ENCODE assay signal across 8 cellular contexts in genomic region chr2:85132392-85132791, GRCh38. TPM values are rescaled to one million over a fixed set of nuclear protein-coding genes. Genes with fewer than 3 reads are reported as not detected.
DNase-seq lines count a peak whose midpoint lies in the region; ATAC-seq, FAIRE-seq and TF ChIP-seq lines count a peak whose summit lies in the region.

No MANE protein-coding gene starts in this region.

- H3K4me2 ChIP-seq in OCI-LY1 (ENCODE audit: low read length) (no peak overlapping the region; the same call in 1 of the 2 replicates), neuronal stem cell (ENCODE audit: insufficient read depth, low read length, poor library complexity, severe bottlenecking) (peak overlapping the region; percentile 88)

- ATAC-seq in GM19452 (IDR thresholded peaks at IDR 0.05; ENCODE audit: unreplicated experiment) = no peak

- H3K27me3 Mint-ChIP-seq in CD4-positive, alpha-beta memory T cell = peaks cover 36 to 46% of the 10 kb centered on the region in 2 donors

- no peaks in the 10 kb centered on the region for H3K36me3 Mint-ChIP-seq in CD4-positive, alpha-beta memory T cell

- no peak overlapping the region for H2BK12ac ChIP-seq in neuronal stem cell (ENCODE audit: low read length)

- no peak overlapping the region for H2BK5ac ChIP-seq in neuronal stem cell (ENCODE audit: low read length)

- H3K4me3 Mint-ChIP-seq in CD4-positive, alpha-beta memory T cell = peak overlapping the region; percentile 65 to 85 (median 77)

- H3K9me3 ChIP-seq in CD4-positive, alpha-beta memory T cell (ENCODE audit: control insufficient read depth in 1 of 2, low read length in 2 of 2) = no peaks in the 10 kb centered on the region
- H3K9me3 ChIP-seq in OCI-LY1 (ENCODE audit: low read length) (no peaks in the 10 kb centered on the region), neuronal stem cell (replicated peaks in 1 of 2; ENCODE audit: control insufficient read depth in 2 of 2, insufficient read depth in 1 of 2, low read depth in 1 of 2, low read length in 2 of 2) (no peaks in the 10 kb centered on the region)

- no peaks in the 10 kb centered on the region for H3K79me2 ChIP-seq in OCI-LY1 (ENCODE audit: insufficient read depth, low read length)

- H2AFZ ChIP-seq in OCI-LY1 (ENCODE audit: low read length) (no peak overlapping the region), neuronal stem cell (ENCODE audit: low read length) (peak overlapping the region; percentile 98)

- H4K8ac ChIP-seq in neuronal stem cell (ENCODE audit: low read depth, low read length) = no peak overlapping the region

- intact Hi-C loops in CD4-positive, alpha-beta memory T cell (cut with micrococcal nuclease) = no loop called here

- no peak overlapping the region for H3K9ac ChIP-seq in OCI-LY1 (ENCODE audit: low read length)
- H3K9ac ChIP-seq in neuronal stem cell (ENCODE audit: low read depth, low read length, poor library complexity) = no peak overlapping the region

- no CpG with 5 or more reads among the region's 14 CpGs for WGBS in neuronal stem cell (ENCODE audit: extremely low coverage in 2 of 2, insufficient read length in 2 of 2, insufficient replicate concordance in 1 of 2), 2 donors

- H2BK120ac ChIP-seq in neuronal stem cell (ENCODE audit: low read depth, low read length) = no peak overlapping the region

- no peak for DNase-seq in CD4-positive, alpha-beta memory T cell
- no peak for DNase-seq in epithelial cell of esophagus (ENCODE audit: low read depth)
- no peak for DNase-seq in neuronal stem cell (ENCODE audit: low spot score)
- no peak for DNase-seq in GM19239 (ENCODE audit: insufficient read length, low spot score)
- no peak for DNase-seq in Ammon's horn (ENCODE audit: low spot score)
- no peak for DNase-seq in SK-N-DZ (ENCODE audit: low spot score)

- CTCF ChIA-PET in CD4-positive, alpha-beta memory T cell (lab: Charles Lee; ENCODE audit: partially characterized antibody) = no interaction called here

- peaks cover 18% of the 10 kb centered on the region for H3K4me1 ChIP-seq in CD4-positive, alpha-beta memory T cell (ENCODE audit: insufficient read depth, low read length)
- no peaks in the 10 kb centered on the region for H3K4me1 ChIP-seq in OCI-LY1 (ENCODE audit: insufficient read depth, low read length, severe bottlenecking)
- peaks cover 14 to 16% of the 10 kb centered on the region in 2 donors for H3K4me1 ChIP-seq in neuronal stem cell (ENCODE audit: control insufficient read depth in 2 of 2, insufficient read depth in 1 of 2, low read depth in 1 of 2, low read length in 2 of 2)

- no peak overlapping the region for H3K18ac ChIP-seq in neuronal stem cell (ENCODE audit: low read length)

- no peaks in the 10 kb centered on the region for H3F3A ChIP-seq in OCI-LY1 (ENCODE audit: insufficient read depth, low read length)

- peaks cover 5% of the 10 kb centered on the region for H3K79me1 ChIP-seq in neuronal stem cell (ENCODE audit: low read depth, low read length)

- TF ChIP-seq CTCF in OCI-LY1 (IDR thresholded peaks at IDR 0.05; ENCODE audit: low read length) (no peak), epithelial cell of esophagus (IDR thresholded peaks at IDR 0.05; ENCODE audit: insufficient read depth, low read depth, low read length, missing control alignments) (no peak)

- H4K91ac ChIP-seq in neuronal stem cell (ENCODE audit: low read depth, low read length, poor library complexity) = no peak overlapping the region

- peaks cover 0 to 2% (median 0%) of the 10 kb centered on the region in 8 donors for H3K9me3 Mint-ChIP-seq in CD4-positive, alpha-beta memory T cell

- no peak overlapping the region for H3K4ac ChIP-seq in neuronal stem cell (ENCODE audit: low read length)

- POLR2A ChIA-PET in CD4-positive, alpha-beta memory T cell (lab: Charles Lee; ENCODE audit: partially characterized antibody) = no interaction called here

- H3K23ac ChIP-seq in neuronal stem cell (ENCODE audit: low read depth, low read length, poor library complexity) = no peak overlapping the region

- no peak overlapping the region for H2BK15ac ChIP-seq in neuronal stem cell (ENCODE audit: low read length)

- no peak overlapping the region for H3K27ac Mint-ChIP-seq in CD4-positive, alpha-beta memory T cell

- H3K27me3 ChIP-seq in CD4-positive, alpha-beta memory T cell (ENCODE audit: insufficient read depth, low read length) = peaks cover 16% of the 10 kb centered on the region
- H3K27me3 ChIP-seq in OCI-LY1 (ENCODE audit: insufficient read depth, low read length) = peaks cover 3% of the 10 kb centered on the region; the same call in 1 of the 2 replicates
- H3K27me3 ChIP-seq in neuronal stem cell (ENCODE audit: control insufficient read depth in 3 of 3, insufficient read depth in 3 of 3, low read depth in 1 of 3, low read length in 3 of 3) = peaks cover 0 to 2% (median 0%) of the 10 kb centered on the region in 3 experiments

- H3K9me2 ChIP-seq in OCI-LY1 (ENCODE audit: low read depth, low read length) = no peaks in the 10 kb centered on the region

- H3K36me3 ChIP-seq in CD4-positive, alpha-beta memory T cell (ENCODE audit: insufficient read depth, low read length) = no peaks in the 10 kb centered on the region
- H3K36me3 ChIP-seq in OCI-LY1 (ENCODE audit: insufficient read depth, low read length) (no peaks in the 10 kb centered on the region), neuronal stem cell (replicated peaks in 1 of 2; ENCODE audit: control insufficient read depth in 2 of 2, insufficient read depth in 2 of 2, low read length in 2 of 2) (peaks cover 2 to 22% of the 10 kb centered on the region in 2 donors)

- no peaks in the 10 kb centered on the region for H4K20me1 ChIP-seq in OCI-LY1 (ENCODE audit: insufficient read depth, low read length)

- H3K4me3 ChIP-seq in CD4-positive, alpha-beta memory T cell (ENCODE audit: low read length in 2 of 2) = no peak overlapping the region
- peak overlapping the region; percentile 41 for H3K4me3 ChIP-seq in OCI-LY1 (ENCODE audit: low read depth, low read length, poor library complexity, severe bottlenecking)
- H3K4me3 ChIP-seq in epithelial cell of esophagus (ENCODE audit: low read length) = peak overlapping the region; percentile 63
- peak overlapping the region in 1 of 2 donors; percentile 95 for H3K4me3 ChIP-seq in neuronal stem cell (ENCODE audit: low read length in 2 of 2)

- no peak for FAIRE-seq in GM19239 (lab: Jason Lieb, UNC)

- peaks cover 4 to 20% (median 12%) of the 10 kb centered on the region in 4 donors for H3K4me1 Mint-ChIP-seq in CD4-positive, alpha-beta memory T cell

- H3K14ac ChIP-seq in neuronal stem cell (ENCODE audit: low read length) = no peak overlapping the region

- H2AK5ac ChIP-seq in neuronal stem cell (ENCODE audit: low read depth, low read length) = no peak overlapping the region

- H3K27ac ChIP-seq in CD4-positive, alpha-beta memory T cell (ENCODE audit: low read depth, low read length) = no peak overlapping the region
- H3K27ac ChIP-seq in OCI-LY1 (ENCODE audit: low read depth, low read length, poor library complexity, severe bottlenecking) (no peak overlapping the region), neuronal stem cell (replicated peaks; ENCODE audit: low read length) (no peak overlapping the region)

RNA-seq across cellular contexts. Expression of gene TCF7L1, which starts 0.8 kb away (rescaled TPM):
- not detected for total RNA-seq in CD4-positive, alpha-beta memory T cell
- under 1 TPM in 1 of 2 donors, not detected in 1; 0.06 TPM for polyA plus RNA-seq in CD4-positive, alpha-beta memory T cell
- polyA plus RNA-seq in neuronal stem cell (2013, experiment 1 of 2) = 67.8 TPM
- 68.6 TPM for polyA plus RNA-seq in neuronal stem cell (2013, experiment 2 of 2)
- polyA plus RNA-seq in SK-N-DZ (2014; cell fraction: cytosol; rRNA removed) = 0.27 TPM in 1 of 2 replicates, not detected in the other
- 0.40 TPM in 1 of 2 replicates, not detected in the other for polyA plus RNA-seq in SK-N-DZ (2014; cell fraction: nucleus; rRNA removed)

Comparison
In these comparisons a context has a peak if more than half of its experiments do, and no peak if none do; other contexts are left out.
1. H3K4me3 ChIP-seq: peak in OCI-LY1 (single experiment) and epithelial cell of esophagus (single experiment); none in CD4-positive, alpha-beta memory T cell (0 of 2).